Comparison of ENCODE assay signal across 1 cellular context in the genomic region with DNA sequence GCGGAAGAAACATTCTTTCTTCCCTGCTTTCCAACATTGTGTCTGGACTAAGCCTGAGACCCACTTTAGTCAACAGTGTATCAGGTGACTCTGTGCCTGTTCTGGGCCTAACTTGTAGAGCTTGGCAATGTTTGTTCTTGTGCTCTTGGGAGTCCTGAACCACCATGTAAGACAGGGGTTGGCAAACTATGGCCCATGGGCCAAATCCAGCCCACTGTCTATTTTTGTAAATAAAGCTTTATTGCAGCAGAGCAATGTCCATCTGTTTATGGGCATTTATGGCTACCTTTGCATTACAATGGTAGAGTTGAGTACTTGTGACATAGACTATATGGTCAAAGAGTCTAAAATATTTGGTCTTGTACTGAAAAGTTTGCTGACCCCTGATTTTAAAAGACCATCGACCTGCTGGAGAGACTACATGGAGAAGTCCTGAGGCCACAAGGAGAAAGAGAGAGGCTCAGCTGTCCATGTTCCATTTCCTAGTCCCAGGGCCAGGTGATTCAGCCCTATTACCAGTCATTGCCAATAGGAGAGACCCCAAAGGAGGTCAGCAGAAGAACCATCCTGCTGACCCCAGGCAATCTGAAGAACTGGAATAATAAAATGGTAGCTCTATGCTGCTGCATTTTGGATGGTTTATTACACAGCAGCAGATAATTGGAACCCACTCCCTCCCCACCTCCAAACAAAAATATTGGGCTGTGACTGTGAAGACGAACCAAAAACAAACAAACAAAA.
TF ChIP-seq lines count a peak whose summit lies in the region.

No MANE protein-coding gene starts in this region.

TF ChIP-seq in GM23338, 12 proteins besides CTCF, POLR2A, EP300 and RAD21 (continued from another document):
- TF ChIP-seq, protein P1, sequence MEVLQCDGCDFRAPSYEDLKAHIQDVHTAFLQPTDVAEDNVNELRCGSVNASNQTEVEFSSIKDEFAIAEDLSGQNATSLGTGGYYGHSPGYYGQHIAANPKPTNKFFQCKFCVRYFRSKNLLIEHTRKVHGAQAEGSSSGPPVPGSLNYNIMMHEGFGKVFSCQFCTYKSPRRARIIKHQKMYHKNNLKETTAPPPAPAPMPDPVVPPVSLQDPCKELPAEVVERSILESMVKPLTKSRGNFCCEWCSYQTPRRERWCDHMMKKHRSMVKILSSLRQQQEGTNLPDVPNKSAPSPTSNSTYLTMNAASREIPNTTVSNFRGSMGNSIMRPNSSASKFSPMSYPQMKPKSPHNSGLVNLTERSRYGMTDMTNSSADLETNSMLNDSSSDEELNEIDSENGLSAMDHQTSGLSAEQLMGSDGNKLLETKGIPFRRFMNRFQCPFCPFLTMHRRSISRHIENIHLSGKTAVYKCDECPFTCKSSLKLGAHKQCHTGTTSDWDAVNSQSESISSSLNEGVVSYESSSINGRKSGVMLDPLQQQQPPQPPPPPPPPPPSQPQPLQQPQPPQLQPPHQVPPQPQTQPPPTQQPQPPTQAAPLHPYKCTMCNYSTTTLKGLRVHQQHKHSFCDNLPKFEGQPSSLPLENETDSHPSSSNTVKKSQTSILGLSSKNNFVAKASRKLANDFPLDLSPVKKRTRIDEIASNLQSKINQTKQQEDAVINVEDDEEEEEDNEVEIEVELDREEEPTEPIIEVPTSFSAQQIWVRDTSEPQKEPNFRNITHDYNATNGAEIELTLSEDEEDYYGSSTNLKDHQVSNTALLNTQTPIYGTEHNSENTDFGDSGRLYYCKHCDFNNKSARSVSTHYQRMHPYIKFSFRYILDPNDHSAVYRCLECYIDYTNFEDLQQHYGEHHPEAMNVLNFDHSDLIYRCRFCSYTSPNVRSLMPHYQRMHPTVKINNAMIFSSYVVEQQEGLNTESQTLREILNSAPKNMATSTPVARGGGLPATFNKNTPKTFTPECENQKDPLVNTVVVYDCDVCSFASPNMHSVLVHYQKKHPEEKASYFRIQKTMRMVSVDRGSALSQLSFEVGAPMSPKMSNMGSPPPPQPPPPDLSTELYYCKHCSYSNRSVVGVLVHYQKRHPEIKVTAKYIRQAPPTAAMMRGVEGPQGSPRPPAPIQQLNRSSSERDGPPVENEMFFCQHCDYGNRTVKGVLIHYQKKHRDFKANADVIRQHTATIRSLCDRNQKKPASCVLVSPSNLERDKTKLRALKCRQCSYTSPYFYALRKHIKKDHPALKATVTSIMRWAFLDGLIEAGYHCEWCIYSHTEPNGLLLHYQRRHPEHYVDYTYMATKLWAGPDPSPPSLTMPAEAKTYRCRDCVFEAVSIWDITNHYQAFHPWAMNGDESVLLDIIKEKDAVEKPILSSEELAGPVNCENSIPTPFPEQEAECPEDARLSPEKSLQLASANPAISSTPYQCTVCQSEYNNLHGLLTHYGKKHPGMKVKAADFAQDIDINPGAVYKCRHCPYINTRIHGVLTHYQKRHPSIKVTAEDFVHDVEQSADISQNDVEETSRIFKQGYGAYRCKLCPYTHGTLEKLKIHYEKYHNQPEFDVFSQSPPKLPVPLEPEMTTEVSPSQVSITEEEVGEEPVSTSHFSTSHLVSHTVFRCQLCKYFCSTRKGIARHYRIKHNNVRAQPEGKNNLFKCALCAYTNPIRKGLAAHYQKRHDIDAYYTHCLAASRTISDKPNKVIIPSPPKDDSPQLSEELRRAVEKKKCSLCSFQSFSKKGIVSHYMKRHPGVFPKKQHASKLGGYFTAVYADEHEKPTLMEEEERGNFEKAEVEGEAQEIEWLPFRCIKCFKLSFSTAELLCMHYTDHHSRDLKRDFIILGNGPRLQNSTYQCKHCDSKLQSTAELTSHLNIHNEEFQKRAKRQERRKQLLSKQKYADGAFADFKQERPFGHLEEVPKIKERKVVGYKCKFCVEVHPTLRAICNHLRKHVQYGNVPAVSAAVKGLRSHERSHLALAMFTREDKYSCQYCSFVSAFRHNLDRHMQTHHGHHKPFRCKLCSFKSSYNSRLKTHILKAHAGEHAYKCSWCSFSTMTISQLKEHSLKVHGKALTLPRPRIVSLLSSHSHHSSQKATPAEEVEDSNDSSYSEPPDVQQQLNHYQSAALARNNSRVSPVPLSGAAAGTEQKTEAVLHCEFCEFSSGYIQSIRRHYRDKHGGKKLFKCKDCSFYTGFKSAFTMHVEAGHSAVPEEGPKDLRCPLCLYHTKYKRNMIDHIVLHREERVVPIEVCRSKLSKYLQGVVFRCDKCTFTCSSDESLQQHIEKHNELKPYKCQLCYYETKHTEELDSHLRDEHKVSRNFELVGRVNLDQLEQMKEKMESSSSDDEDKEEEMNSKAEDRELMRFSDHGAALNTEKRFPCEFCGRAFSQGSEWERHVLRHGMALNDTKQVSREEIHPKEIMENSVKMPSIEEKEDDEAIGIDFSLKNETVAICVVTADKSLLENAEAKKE (CRISPR knock-in tag; IDR thresholded peaks at IDR 0.05): no peak
- no peak for TF ChIP-seq ZNF114 (CRISPR knock-in tag; IDR thresholded peaks at IDR 0.05)
TF ChIP-seq in GM23338: peak in this region for 1.
